8 cellular contexts compared by ENCODE assay signal in the genomic region with DNA sequence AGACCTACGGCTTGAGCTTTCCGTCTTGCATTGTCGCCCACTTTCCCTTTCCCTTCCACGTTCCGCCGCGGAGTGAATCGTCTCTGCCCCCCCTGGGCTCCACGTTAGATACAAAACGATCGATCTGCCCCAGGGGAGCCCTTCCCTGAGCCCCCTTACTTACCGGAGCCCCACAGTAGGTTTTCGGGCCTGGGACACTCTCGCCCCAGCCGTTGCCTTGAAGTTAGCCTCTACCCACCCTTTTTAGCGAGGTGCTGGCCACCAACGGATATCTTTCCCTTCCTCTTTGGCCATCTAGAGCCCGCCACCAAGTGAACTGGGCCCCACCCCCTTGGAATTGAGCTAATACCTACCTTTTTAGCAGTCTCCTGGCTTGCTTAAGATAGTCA. TPM values are rescaled to one million over a fixed set of nuclear protein-coding genes. Genes with fewer than 3 reads are reported as not detected.
DNase-seq lines count a peak whose midpoint lies in the region; ATAC-seq and TF ChIP-seq lines count a peak whose summit lies in the region.

No MANE protein-coding gene starts in this region.

- H3K9me3 ChIP-seq in DND-41 (ENCODE audit: insufficient read depth, low read length, severe bottlenecking) (no peaks in the 10 kb centered on the region), Karpas-422 (ENCODE audit: low read length) (no peaks in the 10 kb centered on the region), ascending aorta (no peaks in the 10 kb centered on the region), iPS-20b (ENCODE audit: insufficient read depth, low read depth, low read length) (no peaks in the 10 kb centered on the region), subcutaneous abdominal adipose tissue (ENCODE audit: control insufficient read depth in 5 of 5, low read length in 5 of 5) (no peaks in the 10 kb centered on the region)

- ATAC-seq in DND-41 (ENCODE audit: insufficient read depth, low read depth) = 0 out of 3 replicates have a peak, but pooled peaks have one; percentile 4
- peak; percentile 3 for ATAC-seq in GM21526 (IDR thresholded peaks at IDR 0.05; ENCODE audit: low FRiP score, unreplicated experiment)

- H3K79me2 ChIP-seq in DND-41 (ENCODE audit: insufficient read depth, low read length) (peaks cover 61% of the 10 kb centered on the region), Karpas-422 (ENCODE audit: low read length) (peaks cover 56% of the 10 kb centered on the region)

- H3K27me3 ChIP-seq in DND-41 (ENCODE audit: insufficient read depth, low read length, poor library complexity) (no peaks in the 10 kb centered on the region), Karpas-422 (ENCODE audit: low read length) (no peaks in the 10 kb centered on the region), ascending aorta (no peaks in the 10 kb centered on the region), iPS-20b (ENCODE audit: insufficient read depth, low read length) (no peaks in the 10 kb centered on the region), subcutaneous abdominal adipose tissue (ENCODE audit: control insufficient read depth in 5 of 5, insufficient read depth in 4 of 5, low read length in 5 of 5) (no peaks in the 10 kb centered on the region)

- H2AFZ ChIP-seq in DND-41 (ENCODE audit: low read depth, low read length) = peak overlapping the region; percentile 92
- H2AFZ ChIP-seq in Karpas-422 (ENCODE audit: low read length) = no peak overlapping the region

- H3K4me3 ChIP-seq in DND-41 (ENCODE audit: low read depth in 1 of 2, low read length in 2 of 2) = peak overlapping the region; percentile 67 to 68
- peak overlapping the region; percentile 78 for H3K4me3 ChIP-seq in Karpas-422 (ENCODE audit: low read length)
- peak overlapping the region; percentile 73 to 88 for H3K4me3 ChIP-seq in ascending aorta
- peak overlapping the region; percentile 100 for H3K4me3 ChIP-seq in iPS-20b (ENCODE audit: low read length)
- H3K4me3 ChIP-seq in subcutaneous abdominal adipose tissue (ENCODE audit: low read depth in 1 of 5, low read length in 5 of 5) = peak overlapping the region; percentile 78 to 99 (median 96)

- H3K36me3 ChIP-seq in DND-41 (ENCODE audit: insufficient read depth, low read length) (peaks cover 32% of the 10 kb centered on the region), Karpas-422 (ENCODE audit: insufficient read depth, low read length) (peaks cover 37% of the 10 kb centered on the region), ascending aorta (no peaks in the 10 kb centered on the region), iPS-20b (ENCODE audit: insufficient read depth, low read depth, low read length) (peaks cover 15% of the 10 kb centered on the region; the same call in 1 of the 2 replicates), subcutaneous abdominal adipose tissue (ENCODE audit: control insufficient read depth in 5 of 5, insufficient read depth in 5 of 5, low read length in 5 of 5) (peaks cover 0 to 11% (median 4%) of the 10 kb centered on the region in 5 donors)

- H3K27ac ChIP-seq in DND-41 (ENCODE audit: low read length) (peak overlapping the region; percentile 92), Karpas-422 (ENCODE audit: low read length) (peak overlapping the region; percentile 71), ascending aorta (peak overlapping the region; percentile 91 to 94), iPS-20b (ENCODE audit: low read length) (peak overlapping the region; percentile 35), subcutaneous abdominal adipose tissue (ENCODE audit: low read depth, low read length) (peak overlapping the region; percentile 96)

- H3K4me1 ChIP-seq in DND-41 (ENCODE audit: insufficient read depth, low read length) = peaks cover 36% of the 10 kb centered on the region
- peaks cover 33% of the 10 kb centered on the region for H3K4me1 ChIP-seq in Karpas-422 (ENCODE audit: low read length)
- peaks cover 0 to 14% of the 10 kb centered on the region in 2 donors for H3K4me1 ChIP-seq in ascending aorta
- H3K4me1 ChIP-seq in iPS-20b (ENCODE audit: insufficient read depth, low read length) = peaks cover 4% of the 10 kb centered on the region; the same call in 1 of the 2 replicates
- peaks cover 1 to 34% (median 29%) of the 10 kb centered on the region in 5 donors for H3K4me1 ChIP-seq in subcutaneous abdominal adipose tissue (ENCODE audit: control insufficient read depth in 5 of 5, insufficient read depth in 5 of 5, low read length in 5 of 5)

- H3K4me2 ChIP-seq in DND-41 (ENCODE audit: insufficient read depth, low read length) = peak overlapping the region; percentile 78
- peak overlapping the region; percentile 86 for H3K4me2 ChIP-seq in Karpas-422 (ENCODE audit: low read depth, low read length, poor library complexity, severe bottlenecking)

- no peaks in the 10 kb centered on the region for H3K9me2 ChIP-seq in Karpas-422 (replicated peaks; ENCODE audit: insufficient read depth, low read length)

- H4K20me1 ChIP-seq in DND-41 (ENCODE audit: insufficient read depth, low read length) (peaks cover 41% of the 10 kb centered on the region), Karpas-422 (ENCODE audit: insufficient read depth, low read depth, low read length) (peaks cover 43% of the 10 kb centered on the region)

- intact Hi-C loops in ascending aorta (cut with DNase I) = loop anchor here (1.0 to 2.0 kb wide), 2 partner anchors 32 to 78 kb away; partner anchors contain the start of genes PSEN1 and ZFYVE1

- TF ChIP-seq CTCF in DND-41 (IDR thresholded peaks at IDR 0.05; ENCODE audit: borderline replicate concordance, extremely low read depth, low read length, poor library complexity, severe bottlenecking) (no peak), ascending aorta (IDR thresholded peaks at IDR 0.05) (no peak)

- no peak for DNase-seq in DND-41
- peak; percentile 72 for DNase-seq in Karpas-422
- DNase-seq in ascending aorta (ENCODE audit: low spot score in 2 of 2) = peak in 1 of 2 donors; percentile 71
- DNase-seq in GM19238 (ENCODE audit: insufficient read length, low spot score) = no peak
- no peak for DNase-seq in NCI-H2029 (lab: John Stamatoyannopoulos, UW)

- H3K9ac ChIP-seq in DND-41 (ENCODE audit: low read depth, low read length) (peak overlapping the region; percentile 79), Karpas-422 (ENCODE audit: low read length) (peak overlapping the region; percentile 84), iPS-20b (ENCODE audit: low read depth, low read length) (peak overlapping the region; percentile 96), subcutaneous abdominal adipose tissue (ENCODE audit: low read length in 5 of 5) (peak overlapping the region; percentile 88 to 100 (median 99))

RNA-seq across cellular contexts. Expression of gene RBM25, which starts 0.6 kb away (rescaled TPM):
- 89.0 and 129 TPM in 2 replicates for total RNA-seq in Karpas-422 (2014; rRNA removed; shearing (Covaris generic); ENCODE audit: low replicate concordance)
- total RNA-seq in ascending aorta = 59.6 TPM

RNA-seq across cellular contexts. Expression of gene ZFYVE1, which starts 32.0 kb away (rescaled TPM):
- 9.1 and 10.8 TPM in 2 replicates for total RNA-seq in Karpas-422 (2014; rRNA removed; shearing (Covaris generic); ENCODE audit: low replicate concordance)
- total RNA-seq in ascending aorta = 73.9 TPM

Comparison
In these comparisons a context has a peak if more than half of its experiments do, and no peak if none do; other contexts are left out.
1. H3K27ac ChIP-seq: peak in every context shown above with its lines; median percentile 96 in subcutaneous abdominal adipose tissue; 92 in ascending aorta; 92 in DND-41; 71 in Karpas-422; 35 in iPS-20b.